Comparison of ENCODE assay signal across 8 cellular contexts in genomic region chr9:95092321-95093072, GRCh38.
DNase-seq lines count a peak whose midpoint lies in the region; ATAC-seq and TF ChIP-seq lines count a peak whose summit lies in the region.

No MANE protein-coding gene starts in this region.

- peak; percentile 47 for ATAC-seq in stimulated activated naive CD8-positive, alpha-beta T cell treated with anti-CD3 and anti-CD28 coated beads, Interleukin-15, amount 100 ng/mL, for 72 hours

- H3K4me3 Mint-ChIP-seq in stimulated activated naive CD8-positive, alpha-beta T cell treated with anti-CD3 and anti-CD28 coated beads, Interleukin-15, amount 100 ng/mL, for 72 hours, result no peak overlapping the region

- DNase-seq in HS-27A (ENCODE audit: low read depth) (peak; percentile 75), amniotic epithelial cell (ENCODE audit: low read depth) (peak; percentile 68), iPS-NIHi11 (ENCODE audit: low spot score) (peak; percentile 63), NCI-H446 treated with DMSO at 0.1 percent for 48 hours (lab: John Stamatoyannopoulos, UW) (no peak), DMS153 treated with DMSO at 0.1 percent for 48 hours (lab: John Stamatoyannopoulos, UW; ENCODE audit: unreplicated experiment) (no peak), DMS114 treated with DMSO at 0.1 percent for 48 hours (lab: John Stamatoyannopoulos, UW; ENCODE audit: unreplicated experiment) (no peak), GM10266 (ENCODE audit: extremely low spot score) (no peak)
- DNase-seq in stimulated activated naive CD8-positive, alpha-beta T cell treated with anti-CD3 and anti-CD28 coated beads, Interleukin-15, amount 100 ng/mL, for 72 hours, result no peak

- TF ChIP-seq CTCF in GM10266 (IDR thresholded peaks at IDR 0.05; ENCODE audit: control insufficient read depth, insufficient read depth, low read depth, missing control alignments), result no peak

- H3K4me1 Mint-ChIP-seq in stimulated activated naive CD8-positive, alpha-beta T cell treated with anti-CD3 and anti-CD28 coated beads, Interleukin-15, amount 100 ng/mL, for 72 hours, result peaks cover 27% of the 10 kb centered on the region

- H3K27ac Mint-ChIP-seq in stimulated activated naive CD8-positive, alpha-beta T cell treated with anti-CD3 and anti-CD28 coated beads, Interleukin-15, amount 100 ng/mL, for 72 hours, result peak overlapping the region in 1 of 2 donors; percentile 72

- H3K27me3 Mint-ChIP-seq in stimulated activated naive CD8-positive, alpha-beta T cell treated with anti-CD3 and anti-CD28 coated beads, Interleukin-15, amount 100 ng/mL, for 72 hours, result peaks cover 6% of the 10 kb centered on the region

- H3K9me3 Mint-ChIP-seq in stimulated activated naive CD8-positive, alpha-beta T cell treated with anti-CD3 and anti-CD28 coated beads, Interleukin-15, amount 100 ng/mL, for 72 hours, result no peaks in the 10 kb centered on the region

Comparison
In these comparisons a context has a peak if more than half of its experiments do, and no peak if none do; other contexts are left out.
1. DNase-seq: peak in HS-27A (single experiment), amniotic epithelial cell (single experiment) and iPS-NIHi11 (single experiment); none in stimulated activated naive CD8-positive, alpha-beta T cell treated with anti-CD3 and anti-CD28 coated beads, Interleukin-15, amount 100 ng/mL, for 72 hours (0 of 2), NCI-H446 treated with DMSO at 0.1 percent for 48 hours (single experiment), DMS153 treated with DMSO at 0.1 percent for 48 hours (single experiment), DMS114 treated with DMSO at 0.1 percent for 48 hours (single experiment) and GM10266 (single experiment).